15 cellular contexts compared by ENCODE assay signal in genomic region chr6:49892280-49892679, GRCh38. TPM values are rescaled to one million over a fixed set of nuclear protein-coding genes. Genes with fewer than 3 reads are reported as not detected.
"Had no signal": no experiment of that assay in that cellular context is flagged by ENCODE, and none has a peak within 500 bp of the region (broad histone marks: within the 10 kb centered on the region; RNA-seq: fewer than 3 reads in every experiment).

No MANE protein-coding gene starts in this region.

- H3K27ac ChIP-seq: adrenal gland, gastroesophageal sphincter, spleen had no signal

- H3K4me1 ChIP-seq: adrenal gland, gastroesophageal sphincter, spleen had no signal

- H3K4me3 ChIP-seq: adrenal gland, gastroesophageal sphincter, spleen had no signal

- ATAC-seq: gastroesophageal sphincter had no signal

- H3K36me3 ChIP-seq: adrenal gland, gastroesophageal sphincter, spleen had no signal

- H3K9me3 ChIP-seq: adrenal gland had no signal

- H3K27me3 ChIP-seq: adrenal gland, gastroesophageal sphincter, spleen had no signal

- DNase-seq: activated CD4-positive, alpha-beta T cell treated with anti-CD3 and anti-CD28 coated beads, Interleukin-2, amount 50 U/mL, for 1 hour; activated naive CD4-positive, alpha-beta T cell treated with anti-CD3 and anti-CD28 coated beads, Interleukin-2, amount 50 U/mL, for 16 hours; adrenal gland; spleen; stimulated activated CD4-positive, alpha-beta T cell treated with anti-CD3 and anti-CD28 coated beads, Interleukin-2, amount 100 ng/mL, for 24 hours; stimulated activated naive CD4-positive, alpha-beta T cell treated with Interleukin-2 at 50 U/mL for 16 hours; trophoblast cell had no signal

RNA-seq across cellular contexts. Expression of gene CRISP1, which starts 25.9 kb away (rescaled TPM):
- total RNA-seq: activated CD8-positive, alpha-beta memory T cell treated with anti-CD3 and anti-CD28 coated beads for 36 hours; activated T-helper 2 cell treated with anti-CD3 and anti-CD28 coated beads, Interferon-gamma antibody, Interleukin-2, Interleukin-4, amounts not matched to agents 10 μg/mL and 5 μg/mL and 100 μg/mL, durations not matched to agents 14 hours and 24 hours and 36 hours; adrenal gland; cardiac septum; endothelial cell of umbilical vein; gastroesophageal sphincter; kidney epithelial cell; liver; mesothelial cell of epicardium; spleen had no signal
- polyA plus RNA-seq: adrenal gland, endothelial cell of umbilical vein, liver, spleen had no signal
